Comparison of ENCODE assay signal across 1 cellular context in the genomic region with DNA sequence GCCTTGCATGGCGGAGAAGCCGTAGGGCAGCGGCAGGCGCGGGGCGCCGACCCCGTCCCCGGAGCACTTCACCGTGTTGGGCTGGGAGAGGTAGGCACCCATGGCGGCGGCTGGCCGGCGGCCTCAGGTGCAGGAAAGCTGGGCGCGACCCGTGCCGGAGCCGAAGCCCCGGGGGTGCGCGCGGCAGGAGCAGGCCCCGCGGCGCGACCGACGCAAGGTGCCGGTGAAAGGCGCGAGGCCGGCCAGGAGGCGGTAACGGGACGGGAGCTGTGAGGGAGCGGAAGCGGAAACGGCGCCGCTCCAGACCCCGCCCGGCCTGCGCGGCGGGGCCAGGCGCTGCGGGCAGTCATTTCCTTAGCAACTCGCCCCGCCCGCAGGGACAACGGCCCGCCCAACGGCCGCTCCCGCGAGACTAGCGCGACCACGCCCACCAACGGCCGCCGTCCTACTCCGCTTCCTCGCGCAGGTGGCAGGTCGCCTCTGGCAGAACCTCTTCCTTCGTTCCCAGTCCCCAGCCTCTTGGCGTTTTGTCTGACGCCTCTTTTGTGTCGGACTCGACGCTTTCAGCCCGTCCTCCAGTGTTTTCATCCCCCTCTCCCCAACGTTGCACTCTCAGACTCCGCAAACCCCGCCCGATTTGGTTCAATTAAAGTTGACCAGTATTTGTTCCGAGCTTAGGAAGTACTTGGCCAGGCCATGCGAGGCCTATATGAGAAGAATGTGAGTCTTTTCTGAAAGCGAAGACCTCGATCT.
TF ChIP-seq lines count a peak whose summit lies in the region.

A gene with protein sequence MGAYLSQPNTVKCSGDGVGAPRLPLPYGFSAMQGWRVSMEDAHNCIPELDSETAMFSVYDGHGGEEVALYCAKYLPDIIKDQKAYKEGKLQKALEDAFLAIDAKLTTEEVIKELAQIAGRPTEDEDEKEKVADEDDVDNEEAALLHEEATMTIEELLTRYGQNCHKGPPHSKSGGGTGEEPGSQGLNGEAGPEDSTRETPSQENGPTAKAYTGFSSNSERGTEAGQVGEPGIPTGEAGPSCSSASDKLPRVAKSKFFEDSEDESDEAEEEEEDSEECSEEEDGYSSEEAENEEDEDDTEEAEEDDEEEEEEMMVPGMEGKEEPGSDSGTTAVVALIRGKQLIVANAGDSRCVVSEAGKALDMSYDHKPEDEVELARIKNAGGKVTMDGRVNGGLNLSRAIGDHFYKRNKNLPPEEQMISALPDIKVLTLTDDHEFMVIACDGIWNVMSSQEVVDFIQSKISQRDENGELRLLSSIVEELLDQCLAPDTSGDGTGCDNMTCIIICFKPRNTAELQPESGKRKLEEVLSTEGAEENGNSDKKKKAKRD (minus strand): TSS at position 271 of the 753 bp plus-strand sequence. CDS start 169 bp downstream, at position 102.

TF ChIP-seq in K562, 482 proteins besides CTCF, POLR2A, EP300 and RAD21 (continued from another document and continues in another):
- TF ChIP-seq, protein P1, sequence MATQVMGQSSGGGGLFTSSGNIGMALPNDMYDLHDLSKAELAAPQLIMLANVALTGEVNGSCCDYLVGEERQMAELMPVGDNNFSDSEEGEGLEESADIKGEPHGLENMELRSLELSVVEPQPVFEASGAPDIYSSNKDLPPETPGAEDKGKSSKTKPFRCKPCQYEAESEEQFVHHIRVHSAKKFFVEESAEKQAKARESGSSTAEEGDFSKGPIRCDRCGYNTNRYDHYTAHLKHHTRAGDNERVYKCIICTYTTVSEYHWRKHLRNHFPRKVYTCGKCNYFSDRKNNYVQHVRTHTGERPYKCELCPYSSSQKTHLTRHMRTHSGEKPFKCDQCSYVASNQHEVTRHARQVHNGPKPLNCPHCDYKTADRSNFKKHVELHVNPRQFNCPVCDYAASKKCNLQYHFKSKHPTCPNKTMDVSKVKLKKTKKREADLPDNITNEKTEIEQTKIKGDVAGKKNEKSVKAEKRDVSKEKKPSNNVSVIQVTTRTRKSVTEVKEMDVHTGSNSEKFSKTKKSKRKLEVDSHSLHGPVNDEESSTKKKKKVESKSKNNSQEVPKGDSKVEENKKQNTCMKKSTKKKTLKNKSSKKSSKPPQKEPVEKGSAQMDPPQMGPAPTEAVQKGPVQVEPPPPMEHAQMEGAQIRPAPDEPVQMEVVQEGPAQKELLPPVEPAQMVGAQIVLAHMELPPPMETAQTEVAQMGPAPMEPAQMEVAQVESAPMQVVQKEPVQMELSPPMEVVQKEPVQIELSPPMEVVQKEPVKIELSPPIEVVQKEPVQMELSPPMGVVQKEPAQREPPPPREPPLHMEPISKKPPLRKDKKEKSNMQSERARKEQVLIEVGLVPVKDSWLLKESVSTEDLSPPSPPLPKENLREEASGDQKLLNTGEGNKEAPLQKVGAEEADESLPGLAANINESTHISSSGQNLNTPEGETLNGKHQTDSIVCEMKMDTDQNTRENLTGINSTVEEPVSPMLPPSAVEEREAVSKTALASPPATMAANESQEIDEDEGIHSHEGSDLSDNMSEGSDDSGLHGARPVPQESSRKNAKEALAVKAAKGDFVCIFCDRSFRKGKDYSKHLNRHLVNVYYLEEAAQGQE (CRISPR knock-in tag; IDR thresholded peaks at IDR 0.05; ENCODE audit: low read depth) = peak; percentile 19; the same call in 1 of the 2 replicates
- TF ChIP-seq NFYB (IDR thresholded peaks at IDR 0.05; ENCODE audit: extremely low read depth, insufficient read length) = no peak
- TF ChIP-seq KLF1 (tag; IDR thresholded peaks at IDR 0.05) = peak; percentile 79; the same call in 1 of the 2 replicates
- TF ChIP-seq, protein P2, sequence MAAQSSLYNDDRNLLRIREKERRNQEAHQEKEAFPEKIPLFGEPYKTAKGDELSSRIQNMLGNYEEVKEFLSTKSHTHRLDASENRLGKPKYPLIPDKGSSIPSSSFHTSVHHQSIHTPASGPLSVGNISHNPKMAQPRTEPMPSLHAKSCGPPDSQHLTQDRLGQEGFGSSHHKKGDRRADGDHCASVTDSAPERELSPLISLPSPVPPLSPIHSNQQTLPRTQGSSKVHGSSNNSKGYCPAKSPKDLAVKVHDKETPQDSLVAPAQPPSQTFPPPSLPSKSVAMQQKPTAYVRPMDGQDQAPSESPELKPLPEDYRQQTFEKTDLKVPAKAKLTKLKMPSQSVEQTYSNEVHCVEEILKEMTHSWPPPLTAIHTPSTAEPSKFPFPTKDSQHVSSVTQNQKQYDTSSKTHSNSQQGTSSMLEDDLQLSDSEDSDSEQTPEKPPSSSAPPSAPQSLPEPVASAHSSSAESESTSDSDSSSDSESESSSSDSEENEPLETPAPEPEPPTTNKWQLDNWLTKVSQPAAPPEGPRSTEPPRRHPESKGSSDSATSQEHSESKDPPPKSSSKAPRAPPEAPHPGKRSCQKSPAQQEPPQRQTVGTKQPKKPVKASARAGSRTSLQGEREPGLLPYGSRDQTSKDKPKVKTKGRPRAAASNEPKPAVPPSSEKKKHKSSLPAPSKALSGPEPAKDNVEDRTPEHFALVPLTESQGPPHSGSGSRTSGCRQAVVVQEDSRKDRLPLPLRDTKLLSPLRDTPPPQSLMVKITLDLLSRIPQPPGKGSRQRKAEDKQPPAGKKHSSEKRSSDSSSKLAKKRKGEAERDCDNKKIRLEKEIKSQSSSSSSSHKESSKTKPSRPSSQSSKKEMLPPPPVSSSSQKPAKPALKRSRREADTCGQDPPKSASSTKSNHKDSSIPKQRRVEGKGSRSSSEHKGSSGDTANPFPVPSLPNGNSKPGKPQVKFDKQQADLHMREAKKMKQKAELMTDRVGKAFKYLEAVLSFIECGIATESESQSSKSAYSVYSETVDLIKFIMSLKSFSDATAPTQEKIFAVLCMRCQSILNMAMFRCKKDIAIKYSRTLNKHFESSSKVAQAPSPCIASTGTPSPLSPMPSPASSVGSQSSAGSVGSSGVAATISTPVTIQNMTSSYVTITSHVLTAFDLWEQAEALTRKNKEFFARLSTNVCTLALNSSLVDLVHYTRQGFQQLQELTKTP (IDR thresholded peaks at IDR 0.05; ENCODE audit: low read depth in 1 of 2, partially characterized antibody in 2 of 2) = no peak
- no peak; the same call in 1 of the 2 replicates for TF ChIP-seq ZNF431 (CRISPR knock-in tag; IDR thresholded peaks at IDR 0.05)
- TF ChIP-seq THRB (CRISPR knock-in tag; conservative IDR thresholded peaks at IDR 0.05) = 0 out of 2 replicates have a peak, but pooled peaks have one; percentile 61
- TF ChIP-seq, protein P3, sequence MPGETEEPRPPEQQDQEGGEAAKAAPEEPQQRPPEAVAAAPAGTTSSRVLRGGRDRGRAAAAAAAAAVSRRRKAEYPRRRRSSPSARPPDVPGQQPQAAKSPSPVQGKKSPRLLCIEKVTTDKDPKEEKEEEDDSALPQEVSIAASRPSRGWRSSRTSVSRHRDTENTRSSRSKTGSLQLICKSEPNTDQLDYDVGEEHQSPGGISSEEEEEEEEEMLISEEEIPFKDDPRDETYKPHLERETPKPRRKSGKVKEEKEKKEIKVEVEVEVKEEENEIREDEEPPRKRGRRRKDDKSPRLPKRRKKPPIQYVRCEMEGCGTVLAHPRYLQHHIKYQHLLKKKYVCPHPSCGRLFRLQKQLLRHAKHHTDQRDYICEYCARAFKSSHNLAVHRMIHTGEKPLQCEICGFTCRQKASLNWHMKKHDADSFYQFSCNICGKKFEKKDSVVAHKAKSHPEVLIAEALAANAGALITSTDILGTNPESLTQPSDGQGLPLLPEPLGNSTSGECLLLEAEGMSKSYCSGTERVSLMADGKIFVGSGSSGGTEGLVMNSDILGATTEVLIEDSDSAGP (CRISPR knock-in tag; IDR thresholded peaks at IDR 0.05) = no peak
- TF ChIP-seq MBD2 (IDR thresholded peaks at IDR 0.05; ENCODE audit: borderline replicate concordance, low read depth) = peak; percentile 64; the same call in 1 of the 2 replicates
- no peak for TF ChIP-seq ZSCAN29 (IDR thresholded peaks at IDR 0.05)
- no peak for TF ChIP-seq E2F8 (IDR thresholded peaks at IDR 0.05; ENCODE audit: low read depth, partially characterized antibody)
- no peak for TF ChIP-seq PHB2 (IDR thresholded peaks at IDR 0.05; ENCODE audit: low read depth)
- TF ChIP-seq HMG20B (CRISPR knock-in tag; IDR thresholded peaks at IDR 0.05) = no peak
- TF ChIP-seq CBX3 (IDR thresholded peaks at IDR 0.05; ENCODE audit: borderline replicate concordance in 1 of 2, low read length in 2 of 2) = peak in 1 of 2 experiments; percentile 94; a peak in 2 of 3 replicates
- no peak for TF ChIP-seq BRD9 (IDR thresholded peaks at IDR 0.05; ENCODE audit: low read depth, partially characterized antibody)
- TF ChIP-seq SAFB (IDR thresholded peaks at IDR 0.05; ENCODE audit: borderline replicate concordance, low read depth, low read length) = no peak
- TF ChIP-seq RBM39 (optimal IDR thresholded peaks at IDR 0.05; ENCODE audit: low read depth, low read length) = no peak
- 0 out of 2 replicates have a peak, but pooled peaks have one; percentile 58 for TF ChIP-seq ZNF583 (CRISPR knock-in tag; IDR thresholded peaks at IDR 0.05)
- peak; percentile 65 for TF ChIP-seq ARHGAP35 (IDR thresholded peaks at IDR 0.05; ENCODE audit: partially characterized antibody)
- no peak for TF ChIP-seq MTA1 (IDR thresholded peaks at IDR 0.05; ENCODE audit: borderline replicate concordance)
- TF ChIP-seq COPS2 (conservative IDR thresholded peaks at IDR 0.05) = no peak
- no peak for TF ChIP-seq SRSF1 (IDR thresholded peaks at IDR 0.05; ENCODE audit: low read depth, low read length)
- TF ChIP-seq, protein P4, sequence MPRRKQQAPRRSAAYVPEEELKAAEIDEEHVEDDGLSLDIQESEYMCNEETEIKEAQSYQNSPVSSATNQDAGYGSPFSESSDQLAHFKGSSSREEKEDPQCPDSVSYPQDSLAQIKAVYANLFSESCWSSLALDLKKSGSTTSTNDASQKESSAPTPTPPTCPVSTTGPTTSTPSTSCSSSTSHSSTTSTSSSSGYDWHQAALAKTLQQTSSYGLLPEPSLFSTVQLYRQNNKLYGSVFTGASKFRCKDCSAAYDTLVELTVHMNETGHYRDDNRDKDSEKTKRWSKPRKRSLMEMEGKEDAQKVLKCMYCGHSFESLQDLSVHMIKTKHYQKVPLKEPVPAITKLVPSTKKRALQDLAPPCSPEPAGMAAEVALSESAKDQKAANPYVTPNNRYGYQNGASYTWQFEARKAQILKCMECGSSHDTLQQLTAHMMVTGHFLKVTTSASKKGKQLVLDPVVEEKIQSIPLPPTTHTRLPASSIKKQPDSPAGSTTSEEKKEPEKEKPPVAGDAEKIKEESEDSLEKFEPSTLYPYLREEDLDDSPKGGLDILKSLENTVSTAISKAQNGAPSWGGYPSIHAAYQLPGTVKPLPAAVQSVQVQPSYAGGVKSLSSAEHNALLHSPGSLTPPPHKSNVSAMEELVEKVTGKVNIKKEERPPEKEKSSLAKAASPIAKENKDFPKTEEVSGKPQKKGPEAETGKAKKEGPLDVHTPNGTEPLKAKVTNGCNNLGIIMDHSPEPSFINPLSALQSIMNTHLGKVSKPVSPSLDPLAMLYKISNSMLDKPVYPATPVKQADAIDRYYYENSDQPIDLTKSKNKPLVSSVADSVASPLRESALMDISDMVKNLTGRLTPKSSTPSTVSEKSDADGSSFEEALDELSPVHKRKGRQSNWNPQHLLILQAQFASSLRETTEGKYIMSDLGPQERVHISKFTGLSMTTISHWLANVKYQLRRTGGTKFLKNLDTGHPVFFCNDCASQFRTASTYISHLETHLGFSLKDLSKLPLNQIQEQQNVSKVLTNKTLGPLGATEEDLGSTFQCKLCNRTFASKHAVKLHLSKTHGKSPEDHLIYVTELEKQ (CRISPR knock-in tag; IDR thresholded peaks at IDR 0.05) = no peak
- no peak for TF ChIP-seq WHSC1 (IDR thresholded peaks at IDR 0.05; ENCODE audit: low read length)
- no peak for TF ChIP-seq SIRT6 (IDR thresholded peaks at IDR 0.05; ENCODE audit: low read depth, low read length)
- no peak for TF ChIP-seq MCM7 (IDR thresholded peaks at IDR 0.05)
- peak; percentile 65 for TF ChIP-seq HCFC1 (IDR thresholded peaks at IDR 0.05; ENCODE audit: low read depth, low read length)
- TF ChIP-seq MED1 (CRISPR knock-in tag; IDR thresholded peaks at IDR 0.05; ENCODE audit: borderline replicate concordance) = no peak
- no peak; the same call in 1 of the 2 replicates for TF ChIP-seq CC2D1A (IDR thresholded peaks at IDR 0.05)
- TF ChIP-seq, protein P5, sequence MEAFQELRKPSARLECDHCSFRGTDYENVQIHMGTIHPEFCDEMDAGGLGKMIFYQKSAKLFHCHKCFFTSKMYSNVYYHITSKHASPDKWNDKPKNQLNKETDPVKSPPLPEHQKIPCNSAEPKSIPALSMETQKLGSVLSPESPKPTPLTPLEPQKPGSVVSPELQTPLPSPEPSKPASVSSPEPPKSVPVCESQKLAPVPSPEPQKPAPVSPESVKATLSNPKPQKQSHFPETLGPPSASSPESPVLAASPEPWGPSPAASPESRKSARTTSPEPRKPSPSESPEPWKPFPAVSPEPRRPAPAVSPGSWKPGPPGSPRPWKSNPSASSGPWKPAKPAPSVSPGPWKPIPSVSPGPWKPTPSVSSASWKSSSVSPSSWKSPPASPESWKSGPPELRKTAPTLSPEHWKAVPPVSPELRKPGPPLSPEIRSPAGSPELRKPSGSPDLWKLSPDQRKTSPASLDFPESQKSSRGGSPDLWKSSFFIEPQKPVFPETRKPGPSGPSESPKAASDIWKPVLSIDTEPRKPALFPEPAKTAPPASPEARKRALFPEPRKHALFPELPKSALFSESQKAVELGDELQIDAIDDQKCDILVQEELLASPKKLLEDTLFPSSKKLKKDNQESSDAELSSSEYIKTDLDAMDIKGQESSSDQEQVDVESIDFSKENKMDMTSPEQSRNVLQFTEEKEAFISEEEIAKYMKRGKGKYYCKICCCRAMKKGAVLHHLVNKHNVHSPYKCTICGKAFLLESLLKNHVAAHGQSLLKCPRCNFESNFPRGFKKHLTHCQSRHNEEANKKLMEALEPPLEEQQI (IDR thresholded peaks at IDR 0.05) = no peak
